Comparison of ENCODE assay signal across 8 cellular contexts in the genomic region with DNA sequence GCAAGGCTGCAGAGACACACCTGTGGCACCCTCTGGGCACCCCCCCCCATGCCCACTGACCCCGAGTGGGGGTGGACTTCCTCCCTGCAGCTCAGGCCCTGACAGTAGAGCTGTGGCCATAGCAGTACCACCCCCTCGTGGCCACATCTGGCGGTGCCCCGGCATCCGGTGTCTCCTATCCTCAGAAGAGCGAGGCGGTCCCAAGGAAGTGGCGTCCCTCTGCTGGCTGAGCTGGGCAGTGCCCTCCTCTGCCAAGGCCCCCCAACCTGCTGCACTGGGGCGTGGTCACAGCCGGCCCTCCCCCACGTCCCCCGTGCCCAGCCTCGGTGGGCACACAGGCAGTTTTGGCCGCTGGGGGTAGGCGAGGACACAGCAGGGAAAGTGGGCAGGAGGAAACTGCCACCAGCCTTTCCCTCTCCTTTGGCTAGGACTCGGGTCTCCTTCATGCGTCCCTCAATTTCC. TPM values are rescaled to one million over a fixed set of nuclear protein-coding genes. Genes with fewer than 3 reads are reported as not detected.
DNase-seq lines count a peak whose midpoint lies in the region; ATAC-seq and TF ChIP-seq lines count a peak whose summit lies in the region.

No MANE protein-coding gene starts in this region.

- no peak overlapping the region for H3K4me3 ChIP-seq in fibroblast of pulmonary artery (replicated peaks; ENCODE audit: low read depth, low read length)

- H3K27me3 Mint-ChIP-seq in activated CD8-positive, alpha-beta memory T cell treated with anti-CD3 and anti-CD28 coated beads, Interleukin-2, amount 10 ng/mL, durations not matched to agents 7 days and 5 days, result peaks cover 8% of the 10 kb centered on the region
- peaks cover 21% of the 10 kb centered on the region for H3K27me3 Mint-ChIP-seq in nephron progenitor cell (ENCODE audit: low read depth, poor library complexity)

- POLR2A ChIA-PET in GM10248 (lab: Yijun Ruan, JAX), result no interaction called here

- DNase-seq in GM10248 (ENCODE audit: extremely low spot score) (peak; percentile 71), NCI-H774 (lab: John Stamatoyannopoulos, UW) (peak; percentile 77), fibroblast of pulmonary artery (ENCODE audit: low read depth) (peak; percentile 41), nephron progenitor cell (peak; percentile 91), ureter (ENCODE audit: low spot score) (peak; percentile 82)
- peak; percentile 86 for DNase-seq in activated CD8-positive, alpha-beta memory T cell treated with anti-CD3 and anti-CD28 coated beads, Interleukin-2, amount 10 ng/mL, durations not matched to agents 7 days and 5 days

- H3K9me3 Mint-ChIP-seq in activated CD8-positive, alpha-beta memory T cell treated with anti-CD3 and anti-CD28 coated beads, Interleukin-2, amount 10 ng/mL, durations not matched to agents 7 days and 5 days (ENCODE audit: low read depth), result no peaks in the 10 kb centered on the region
- H3K9me3 Mint-ChIP-seq in nephron progenitor cell, result no peaks in the 10 kb centered on the region

- CTCF ChIA-PET in GM10248 (lab: Yijun Ruan, JAX), result interaction anchor here (0.8 to 4.2 kb wide), 8 partner anchors 8 to 111 kb away, joined by 3 to 24 read pairs (median 6); no protein-coding TSS in a partner anchor
- CTCF ChIA-PET in activated CD8-positive, alpha-beta memory T cell treated with anti-CD3 and anti-CD28 coated beads, Interleukin-2, amount 10 ng/mL, durations not matched to agents 7 days and 5 days (lab: Charles Lee), result interaction anchor here (0.6 to 1.7 kb wide), 9 partner anchors 9 to 110 kb away, joined by 3 to 7 read pairs (median 4); no protein-coding TSS in a partner anchor

- H3K36me3 Mint-ChIP-seq in activated CD8-positive, alpha-beta memory T cell treated with anti-CD3 and anti-CD28 coated beads, Interleukin-2, amount 10 ng/mL, durations not matched to agents 7 days and 5 days, result no peaks in the 10 kb centered on the region
- no peaks in the 10 kb centered on the region for H3K36me3 Mint-ChIP-seq in nephron progenitor cell (ENCODE audit: low read depth)

- ATAC-seq in HG02981 (IDR thresholded peaks at IDR 0.05; ENCODE audit: unreplicated experiment), result peak; percentile 88
- peak; percentile 97 for ATAC-seq in activated CD8-positive, alpha-beta memory T cell treated with anti-CD3 and anti-CD28 coated beads, Interleukin-2, amount 10 ng/mL, durations not matched to agents 7 days and 5 days
- ATAC-seq in GM18870 (IDR thresholded peaks at IDR 0.05; ENCODE audit: unreplicated experiment), result no peak

- TF ChIP-seq CTCF in GM10248 (IDR thresholded peaks at IDR 0.05; ENCODE audit: control extremely low read depth, extremely low read depth, low read depth, missing control alignments) (peak; percentile 74), fibroblast of pulmonary artery (IDR thresholded peaks at IDR 0.05; ENCODE audit: low read length, missing control alignments) (peak; percentile 53), nephron progenitor cell (IDR thresholded peaks at IDR 0.05) (peak; percentile 89)

- no peak overlapping the region for H3K4me3 Mint-ChIP-seq in activated CD8-positive, alpha-beta memory T cell treated with anti-CD3 and anti-CD28 coated beads, Interleukin-2, amount 10 ng/mL, durations not matched to agents 7 days and 5 days
- H3K4me3 Mint-ChIP-seq in nephron progenitor cell, result no peak overlapping the region

- H3K27ac Mint-ChIP-seq in activated CD8-positive, alpha-beta memory T cell treated with anti-CD3 and anti-CD28 coated beads, Interleukin-2, amount 10 ng/mL, durations not matched to agents 7 days and 5 days, result no peak overlapping the region
- no peak overlapping the region for H3K27ac Mint-ChIP-seq in nephron progenitor cell

- no peaks in the 10 kb centered on the region for H3K4me1 Mint-ChIP-seq in activated CD8-positive, alpha-beta memory T cell treated with anti-CD3 and anti-CD28 coated beads, Interleukin-2, amount 10 ng/mL, durations not matched to agents 7 days and 5 days
- peaks cover 43% of the 10 kb centered on the region for H3K4me1 Mint-ChIP-seq in nephron progenitor cell

RNA-seq across cellular contexts. Expression of a gene that starts 6.0 kb away (rescaled TPM):
- under 1 TPM in 1 of 2 experiments, not detected in 1; 0.33 TPM for total RNA-seq in activated CD8-positive, alpha-beta memory T cell treated with anti-CD3 and anti-CD28 coated beads, Interleukin-2, amount 10 ng/mL, durations not matched to agents 7 days and 5 days
- 1.2 TPM for total RNA-seq in ureter

RNA-seq across cellular contexts. Expression of a gene that starts 42.7 kb away (rescaled TPM):
- total RNA-seq in activated CD8-positive, alpha-beta memory T cell treated with anti-CD3 and anti-CD28 coated beads, Interleukin-2, amount 10 ng/mL, durations not matched to agents 7 days and 5 days, result under 1 TPM; 0.35 TPM
- not detected for total RNA-seq in ureter

Comparison
In these comparisons a context has a peak if more than half of its experiments do, and no peak if none do; other contexts are left out.
1. DNase-seq: peak in every context shown above with its lines; median percentile 91 in nephron progenitor cell; 86 in activated CD8-positive, alpha-beta memory T cell treated with anti-CD3 and anti-CD28 coated beads, Interleukin-2, amount 10 ng/mL, durations not matched to agents 7 days and 5 days; 82 in ureter; 77 in NCI-H774; 71 in GM10248; 41 in fibroblast of pulmonary artery.